22 cellular contexts compared by ENCODE assay signal in the genomic region with DNA sequence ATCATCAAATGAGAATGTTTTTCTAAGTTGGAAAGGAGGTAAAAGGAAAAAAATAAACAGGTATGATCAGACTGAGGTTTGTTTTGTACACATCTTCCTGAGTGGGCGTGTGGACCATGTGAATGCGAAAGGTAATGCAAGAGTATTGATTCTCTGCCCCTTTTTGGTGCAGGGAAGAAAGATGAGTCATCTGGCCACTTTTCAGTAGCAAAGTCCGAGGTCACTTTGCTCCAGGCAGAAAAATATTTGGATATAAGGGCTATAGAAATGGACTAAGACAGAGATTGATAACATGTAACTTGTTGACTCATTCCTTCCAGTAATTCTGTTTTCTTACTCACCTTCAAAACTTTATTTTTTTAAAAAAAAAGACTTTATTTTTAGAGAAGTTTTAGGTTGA.
DNase-seq lines count a peak whose midpoint lies in the region; ATAC-seq and TF ChIP-seq lines count a peak whose summit lies in the region.
"Had no signal": no experiment of that assay in that cellular context is flagged by ENCODE, and none has a peak within 500 bp of the region (broad histone marks: within the 10 kb centered on the region; RNA-seq: fewer than 3 reads in every experiment).

No MANE protein-coding gene starts in this region.

- no peak overlapping the region for H3K27ac Mint-ChIP-seq in activated naive CD4-positive, alpha-beta T cell treated with anti-CD3 and anti-CD28 coated beads for 36 hours
- H3K27ac Mint-ChIP-seq: naive B cell, type B pancreatic cell had no signal

- WGBS in trophoblast cell (ENCODE audit: extremely low coverage, insufficient coverage, insufficient read length): no CpG with 5 or more reads among the region's 3 CpGs

- no peak overlapping the region for H2BK12ac ChIP-seq in trophoblast cell (ENCODE audit: low read length)

- TF ChIP-seq CTCF in uterus (IDR thresholded peaks at IDR 0.05): no peak

- H3K14ac ChIP-seq in trophoblast cell (ENCODE audit: low read length): no peak overlapping the region

- no peak overlapping the region for H2BK120ac ChIP-seq in trophoblast cell (ENCODE audit: insufficient read depth, low read length, poor library complexity)

- DNase-seq in DMS53 (lab: John Stamatoyannopoulos, UW) (peak; percentile 32), DMS53 treated with DMSO at 0.1 percent for 48 hours (lab: John Stamatoyannopoulos, UW; ENCODE audit: unreplicated experiment) (no peak), dermis blood vessel endothelial cell (peak; percentile 20), trophoblast cell (peak; percentile 37 to 80), NOMO-1 treated with dmso at 0.1 percent for 144 hours (lab: John Stamatoyannopoulos, UW; ENCODE audit: unreplicated experiment) (no peak), uterus (no peak)
- no peak for DNase-seq in activated naive CD4-positive, alpha-beta T cell treated with anti-CD3 and anti-CD28 coated beads for 36 hours
- DNase-seq: activated CD4-positive, alpha-beta T cell treated with anti-CD3 and anti-CD28 coated beads for 4 hours; activated naive CD4-positive, alpha-beta T cell treated with anti-CD3 and anti-CD28 coated beads, Interleukin-2, amount 50 U/mL, for 16 hours; activated T-cell treated with anti-CD3 and anti-CD28 coated beads, Interleukin-2, amount 50 U/mL, for 48 hours; COR-L47; effector memory CD4-positive, alpha-beta T cell; kidney; naive B cell; NCI-H1436; NCI-H2171; SHP77 had no signal

- no peak overlapping the region for H4K8ac ChIP-seq in trophoblast cell (ENCODE audit: low read depth, low read length)

- H3K9me3 Mint-ChIP-seq in activated naive CD4-positive, alpha-beta T cell treated with anti-CD3 and anti-CD28 coated beads for 36 hours: no peaks in the 10 kb centered on the region
- H3K9me3 Mint-ChIP-seq: type B pancreatic cell had no signal

- ATAC-seq in SK-N-SH treated with all-trans-retinoic acid at 6 μM for 48 hours: peak; percentile 61

- no peak overlapping the region for H3K4me2 ChIP-seq in trophoblast cell (ENCODE audit: low read length)

- CTCF ChIA-PET in activated naive CD4-positive, alpha-beta T cell treated with anti-CD3 and anti-CD28 coated beads for 36 hours (lab: Charles Lee): interaction anchor here (0.6 kb wide), 2 partner anchors 130 to 1381 kb away, joined by 3 to 6 read pairs; no protein-coding TSS in a partner anchor

- H3K4me1 Mint-ChIP-seq in activated naive CD4-positive, alpha-beta T cell treated with anti-CD3 and anti-CD28 coated beads for 36 hours (ENCODE audit: low read depth): peaks cover 20% of the 10 kb centered on the region
- H3K4me1 Mint-ChIP-seq: naive B cell had no signal

- H3K27me3 ChIP-seq in trophoblast cell (ENCODE audit: insufficient read depth, low read length): no peaks in the 10 kb centered on the region
- H3K27me3 ChIP-seq in uterus: no peaks in the 10 kb centered on the region
- H3K27me3 ChIP-seq: esophagus muscularis mucosa, right atrium auricular region had no signal

- no peak overlapping the region for H2BK5ac ChIP-seq in trophoblast cell (ENCODE audit: low read depth, low read length, poor library complexity)

- H3K79me1 ChIP-seq in trophoblast cell (ENCODE audit: low read length): no peaks in the 10 kb centered on the region

- TF ChIP-seq POLR2A in uterus (IDR thresholded peaks at IDR 0.05): no peak

- peaks cover 0 to 8% of the 10 kb centered on the region in 2 experiments for H3K4me1 ChIP-seq in trophoblast cell (ENCODE audit: control insufficient read depth in 1 of 2, insufficient read depth in 2 of 2, low read length in 2 of 2)
- H3K4me1 ChIP-seq in uterus: no peaks in the 10 kb centered on the region
- H3K4me1 ChIP-seq: esophagus muscularis mucosa, right atrium auricular region had no signal

- no peak overlapping the region for H4K91ac ChIP-seq in trophoblast cell (ENCODE audit: low read depth, low read length)

- no peak overlapping the region for H4K12ac ChIP-seq in trophoblast cell (ENCODE audit: low read depth, low read length)

- no peak overlapping the region for H3K4me3 Mint-ChIP-seq in activated naive CD4-positive, alpha-beta T cell treated with anti-CD3 and anti-CD28 coated beads for 36 hours
- H3K4me3 Mint-ChIP-seq: naive B cell, type B pancreatic cell had no signal

- H3K18ac ChIP-seq in trophoblast cell (ENCODE audit: low read length): no peak overlapping the region

- H3K9ac ChIP-seq in trophoblast cell (ENCODE audit: low read length): no peak overlapping the region

- H3K27me3 Mint-ChIP-seq in activated naive CD4-positive, alpha-beta T cell treated with anti-CD3 and anti-CD28 coated beads for 36 hours (ENCODE audit: low read depth): peaks cover 4% of the 10 kb centered on the region
- H3K27me3 Mint-ChIP-seq: type B pancreatic cell had no signal

- no peaks in the 10 kb centered on the region for H3K36me3 Mint-ChIP-seq in activated naive CD4-positive, alpha-beta T cell treated with anti-CD3 and anti-CD28 coated beads for 36 hours (ENCODE audit: low read depth)
- H3K36me3 Mint-ChIP-seq: naive B cell, type B pancreatic cell had no signal

- H3K23ac ChIP-seq in trophoblast cell (ENCODE audit: low read length): no peak overlapping the region

- intact Hi-C loops in activated naive CD4-positive, alpha-beta T cell treated with anti-CD3 and anti-CD28 coated beads for 36 hours (cut with micrococcal nuclease): no loop called here
- intact Hi-C loops in uterus (cut with DNase I; ENCODE audit: low total_unique reads): no loop called here

- H3K9me3 ChIP-seq in trophoblast cell (ENCODE audit: insufficient read depth, low read depth, low read length): no peaks in the 10 kb centered on the region
- H3K9me3 ChIP-seq in uterus: no peaks in the 10 kb centered on the region
- H3K9me3 ChIP-seq: esophagus muscularis mucosa, right atrium auricular region had no signal

- no peak overlapping the region for H2AK5ac ChIP-seq in trophoblast cell (ENCODE audit: low read length)

- H2AFZ ChIP-seq in trophoblast cell (ENCODE audit: insufficient read depth, low read length, poor library complexity): no peak overlapping the region

- H3K27ac ChIP-seq in trophoblast cell (ENCODE audit: low read depth, low read length) (no peak overlapping the region), uterus (no peak overlapping the region)
- H3K27ac ChIP-seq: 22Rv1, esophagus muscularis mucosa, right atrium auricular region had no signal

- no peak overlapping the region for H3K4ac ChIP-seq in trophoblast cell (ENCODE audit: low read depth, low read length)

- no peak overlapping the region for H3K4me3 ChIP-seq in trophoblast cell (ENCODE audit: low read depth, low read length)
- H3K4me3 ChIP-seq in uterus: no peak overlapping the region
- H3K4me3 ChIP-seq: esophagus muscularis mucosa, right atrium auricular region had no signal

- H3K79me2 ChIP-seq in trophoblast cell (ENCODE audit: control insufficient read depth, insufficient read depth, low read length, poor library complexity): no peaks in the 10 kb centered on the region

- H3K36me3 ChIP-seq in trophoblast cell (ENCODE audit: control insufficient read depth in 1 of 2, insufficient read depth in 2 of 2, low read length in 2 of 2): no peaks in the 10 kb centered on the region
- H3K36me3 ChIP-seq in uterus: no peaks in the 10 kb centered on the region
- H3K36me3 ChIP-seq: esophagus muscularis mucosa, right atrium auricular region had no signal

TF ChIP-seq in SK-N-SH treated with all-trans-retinoic acid at 6 μM for 48 hours, 23 proteins besides CTCF, POLR2A, EP300 and RAD21 (continues in another document):
- no peak for TF ChIP-seq ZNF70 (CRISPR knock-in tag; IDR thresholded peaks at IDR 0.05)
- no peak for TF ChIP-seq TCF4 (CRISPR knock-in tag; IDR thresholded peaks at IDR 0.05; ENCODE audit: borderline replicate concordance)
- no peak for TF ChIP-seq ZNF8 (CRISPR knock-in tag; IDR thresholded peaks at IDR 0.05)
- no peak for TF ChIP-seq PPARA (CRISPR knock-in tag; IDR thresholded peaks at IDR 0.05; ENCODE audit: borderline replicate concordance)
- TF ChIP-seq, protein P1, sequence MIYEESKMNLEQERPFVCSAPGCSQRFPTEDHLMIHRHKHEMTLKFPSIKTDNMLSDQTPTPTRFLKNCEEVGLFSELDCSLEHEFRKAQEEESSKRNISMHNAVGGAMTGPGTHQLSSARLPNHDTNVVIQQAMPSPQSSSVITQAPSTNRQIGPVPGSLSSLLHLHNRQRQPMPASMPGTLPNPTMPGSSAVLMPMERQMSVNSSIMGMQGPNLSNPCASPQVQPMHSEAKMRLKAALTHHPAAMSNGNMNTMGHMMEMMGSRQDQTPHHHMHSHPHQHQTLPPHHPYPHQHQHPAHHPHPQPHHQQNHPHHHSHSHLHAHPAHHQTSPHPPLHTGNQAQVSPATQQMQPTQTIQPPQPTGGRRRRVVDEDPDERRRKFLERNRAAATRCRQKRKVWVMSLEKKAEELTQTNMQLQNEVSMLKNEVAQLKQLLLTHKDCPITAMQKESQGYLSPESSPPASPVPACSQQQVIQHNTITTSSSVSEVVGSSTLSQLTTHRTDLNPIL (CRISPR knock-in tag; IDR thresholded peaks at IDR 0.05; ENCODE audit: low read depth): no peak
- TF ChIP-seq TOX (CRISPR knock-in tag; IDR thresholded peaks at IDR 0.05; ENCODE audit: borderline replicate concordance): no peak
- no peak for TF ChIP-seq ZNF565 (CRISPR knock-in tag; conservative IDR thresholded peaks at IDR 0.05; ENCODE audit: low read depth)
- TF ChIP-seq TSHZ2 (CRISPR knock-in tag; IDR thresholded peaks at IDR 0.05): no peak

Comparison
In these comparisons a context has a peak if more than half of its experiments do, and no peak if none do; other contexts are left out.
1. DNase-seq: peak in DMS53 (single experiment), dermis blood vessel endothelial cell (single experiment) and trophoblast cell (2 of 2); none in DMS53 treated with DMSO at 0.1 percent for 48 hours (single experiment), activated naive CD4-positive, alpha-beta T cell treated with anti-CD3 and anti-CD28 coated beads for 36 hours (single experiment), NOMO-1 treated with dmso at 0.1 percent for 144 hours (single experiment) and uterus (0 of 2).